Comparison of ENCODE assay signal across 19 cellular contexts in genomic region chr6:2509746-2510145, GRCh38.
DNase-seq lines count a peak whose midpoint lies in the region; ATAC-seq, FAIRE-seq and TF ChIP-seq lines count a peak whose summit lies in the region.
"Had no signal": no experiment of that assay in that cellular context is flagged by ENCODE, and none has a peak within 500 bp of the region (broad histone marks: within the 10 kb centered on the region; RNA-seq: fewer than 3 reads in every experiment).

No MANE protein-coding gene starts in this region.

- peak in 1 of 3 donors; percentile 61 for DNase-seq in right cardiac atrium
- DNase-seq in heart left ventricle: no peak
- peak; percentile 5 for DNase-seq in cerebellum (ENCODE audit: low spot score)
- no peak for DNase-seq in keratinocyte (ENCODE audit: low read depth, low spot score)
- DNase-seq in type B pancreatic cell (ENCODE audit: extremely low spot score, unreplicated experiment): no peak
- DNase-seq: Caco-2, DMS153, EL, NCI-H1417, NCI-H1930, OCI-M1, SHP77 treated with DMSO at 0.1 percent for 48 hours had no signal

- H3K4me1 ChIP-seq in right cardiac atrium (ENCODE audit: control insufficient read depth, insufficient read depth, low read length): no peaks in the 10 kb centered on the region
- H3K4me1 ChIP-seq in heart left ventricle: peaks cover 0 to 3% (median 0%) of the 10 kb centered on the region in 12 donors
- peaks cover 20% of the 10 kb centered on the region for H3K4me1 ChIP-seq in keratinocyte (ENCODE audit: control insufficient read depth, extremely low read depth, insufficient read depth, low read length)
- H3K4me1 ChIP-seq: HAP-1 had no signal

- dilution Hi-C loops in keratinocyte (cut with MboI; ENCODE audit: extremely low pct_ligation_motif_present, low sequenced_read_pairs): no loop called here

- WGBS in right cardiac atrium: 57% methylated on average over 15 of the region's 15 CpGs
- 81 to 90% (median 84%) methylated on average over 15 of the region's 15 CpGs for WGBS in heart left ventricle, 4 donors

- H3K9me3 ChIP-seq in right cardiac atrium (ENCODE audit: control insufficient read depth, low read length): no peaks in the 10 kb centered on the region
- no peaks in the 10 kb centered on the region for H3K9me3 ChIP-seq in heart left ventricle
- H3K9me3 ChIP-seq in keratinocyte (ENCODE audit: control insufficient read depth, low read depth, low read length): no peaks in the 10 kb centered on the region
- H3K9me3 ChIP-seq: HAP-1 had no signal

- peak overlapping the region; percentile 39 for H3K4me3 Mint-ChIP-seq in type B pancreatic cell
- H3K4me3 Mint-ChIP-seq: IgD-negative memory B cell had no signal

- H3K27me3 Mint-ChIP-seq in type B pancreatic cell: no peaks in the 10 kb centered on the region

- TF ChIP-seq CTCF in heart left ventricle (IDR thresholded peaks at IDR 0.05) (no peak), keratinocyte (optimal IDR thresholded peaks at IDR 0.05 in 1 of 3, IDR thresholded peaks at IDR 0.05 in 1 of 3, conservative IDR thresholded peaks at IDR 0.05 in 1 of 3; ENCODE audit: extremely low read depth in 1 of 3, insufficient read depth in 2 of 3, low read length in 3 of 3) (no peak), type B pancreatic cell (conservative IDR thresholded peaks at IDR 0.05) (no peak)

- H3K79me2 ChIP-seq in keratinocyte (ENCODE audit: control insufficient read depth, insufficient read depth, low read length): no peaks in the 10 kb centered on the region

- no peak for TF ChIP-seq POLR2A in heart left ventricle (IDR thresholded peaks at IDR 0.05)

- H3K4me1 Mint-ChIP-seq in type B pancreatic cell (ENCODE audit: unreplicated experiment): peaks cover 34% of the 10 kb centered on the region
- H3K4me1 Mint-ChIP-seq: IgD-negative memory B cell had no signal

- H3K27me3 ChIP-seq in right cardiac atrium (ENCODE audit: control insufficient read depth, insufficient read depth) (no peaks in the 10 kb centered on the region), heart left ventricle (peaks cover 0 to 33% (median 0%) of the 10 kb centered on the region in 9 donors), keratinocyte (ENCODE audit: control insufficient read depth, extremely low read depth, insufficient read depth, low read length) (no peaks in the 10 kb centered on the region)

- peak in 1 of 2 donors; percentile 54 for ATAC-seq in right cardiac atrium
- ATAC-seq in heart left ventricle: no peak
- ATAC-seq in GM21390 (IDR thresholded peaks at IDR 0.05; ENCODE audit: unreplicated experiment): no peak
- ATAC-seq in HG03196 (IDR thresholded peaks at IDR 0.05; ENCODE audit: unreplicated experiment): no peak
- ATAC-seq in GM18909 (IDR thresholded peaks at IDR 0.05; ENCODE audit: poor library complexity, unreplicated experiment): no peak
- ATAC-seq: A549 had no signal

- H3K9ac ChIP-seq in keratinocyte (ENCODE audit: control insufficient read depth, extremely low read depth, insufficient read depth, low read length): no peak overlapping the region

- H3K9me1 ChIP-seq in keratinocyte (ENCODE audit: control insufficient read depth, extremely low read depth, insufficient read depth, low read length): no peaks in the 10 kb centered on the region

- peaks cover 6% of the 10 kb centered on the region for H3K9me3 Mint-ChIP-seq in type B pancreatic cell

- H3K27ac Mint-ChIP-seq in type B pancreatic cell: peak overlapping the region; percentile 89
- H3K27ac Mint-ChIP-seq: IgD-negative memory B cell had no signal

- peaks cover 3% of the 10 kb centered on the region for H3K36me3 Mint-ChIP-seq in type B pancreatic cell

- peak overlapping the region; percentile 20 for H3K4me2 ChIP-seq in keratinocyte (ENCODE audit: control insufficient read depth, extremely low read depth, insufficient read depth, low read depth, low read length)
- H3K4me2 ChIP-seq: A549 had no signal

- H2AFZ ChIP-seq in keratinocyte (ENCODE audit: control insufficient read depth, low read length): no peak overlapping the region

- H3K36me3 ChIP-seq in heart left ventricle (no peaks in the 10 kb centered on the region), keratinocyte (ENCODE audit: control insufficient read depth in 2 of 2, extremely low read depth in 1 of 2, insufficient read depth in 2 of 2, low read length in 2 of 2) (no peaks in the 10 kb centered on the region)
- H3K36me3 ChIP-seq: HAP-1 had no signal

- peak overlapping the region; percentile 6 for H3K4me3 ChIP-seq in right cardiac atrium (ENCODE audit: low read length)
- H3K4me3 ChIP-seq in heart left ventricle: peak overlapping the region in 5 of 12 donors; percentile 15 to 27 (median 18)
- no peak overlapping the region for H3K4me3 ChIP-seq in keratinocyte (ENCODE audit: control insufficient read depth in 2 of 3, extremely low read depth in 1 of 3, insufficient read depth in 2 of 3, low read depth in 1 of 3, low read length in 3 of 3)
- H3K4me3 ChIP-seq: A549, HAP-1 had no signal

- H3K27ac ChIP-seq in right cardiac atrium (ENCODE audit: low read length): no peak overlapping the region
- H3K27ac ChIP-seq in heart left ventricle: no peak overlapping the region
- no peak overlapping the region for H3K27ac ChIP-seq in keratinocyte (ENCODE audit: control insufficient read depth, insufficient read depth, low read length)

- no peaks in the 10 kb centered on the region for H4K20me1 ChIP-seq in keratinocyte (ENCODE audit: control insufficient read depth, extremely low read depth, insufficient read depth, low read length)

- no peak for FAIRE-seq in keratinocyte (lab: Jason Lieb, UNC)
- FAIRE-seq: A549, GM19239 had no signal

- intact Hi-C loops in right cardiac atrium (cut with DNase I): no loop called here
- intact Hi-C loops in heart left ventricle (cut with DNase I): no loop called here
